ENCODE assay signal across 8 cellular contexts in the genomic region with DNA sequence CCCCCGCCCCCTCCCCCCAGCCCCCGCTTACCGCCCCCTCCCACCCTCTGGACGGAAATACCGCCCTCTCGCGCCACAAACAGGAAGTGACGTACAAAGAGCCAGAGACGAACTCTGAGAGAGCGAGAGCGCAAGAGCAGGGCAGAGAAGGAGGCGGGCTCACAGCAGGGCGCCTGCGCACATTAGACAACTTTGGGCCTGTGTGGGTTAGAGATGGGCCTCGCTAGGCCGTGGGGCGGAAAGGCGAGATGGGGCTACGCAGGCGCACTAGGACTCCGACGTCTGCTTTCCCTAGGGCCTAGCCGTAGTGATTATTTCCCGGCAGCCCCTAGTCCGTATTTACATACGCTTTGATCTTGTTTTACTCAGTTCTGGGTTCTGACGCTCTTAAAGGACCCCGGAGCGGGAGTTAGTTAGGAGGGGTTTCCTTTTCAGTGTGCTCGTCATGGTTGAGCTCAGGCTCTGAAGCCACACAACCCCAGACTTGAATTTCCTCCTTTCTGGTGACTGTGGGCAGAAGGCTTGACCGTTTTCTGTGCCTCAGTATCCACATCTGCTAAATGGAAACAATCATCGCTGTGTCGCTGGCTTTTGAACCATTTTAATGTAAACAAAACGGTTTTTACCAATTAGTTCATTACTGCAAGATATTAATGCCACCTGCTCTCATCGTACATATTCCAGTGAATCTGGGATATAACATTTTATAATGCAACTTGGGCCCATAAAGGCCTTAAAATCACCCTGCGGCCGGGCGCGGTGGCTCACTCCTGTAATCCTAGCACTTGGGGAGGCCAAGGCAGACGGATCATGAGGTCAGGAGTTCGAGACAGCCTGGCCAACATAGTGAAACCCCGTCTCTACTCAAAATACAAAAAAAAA. TPM values are rescaled to one million over a fixed set of nuclear protein-coding genes. Genes with fewer than 3 reads are reported as not detected.
DNase-seq lines count a peak whose midpoint lies in the region; ATAC-seq and TF ChIP-seq lines count a peak whose summit lies in the region.

No MANE protein-coding gene starts in this region.

- peak; percentile 63 for ATAC-seq in GM18499 (IDR thresholded peaks at IDR 0.05; ENCODE audit: insufficient read depth, unreplicated experiment)
- peak; percentile 86 for ATAC-seq in HG02885 (IDR thresholded peaks at IDR 0.05; ENCODE audit: poor library complexity, unreplicated experiment)

- no peak for TF ChIP-seq CTCF in right atrium auricular region (IDR thresholded peaks at IDR 0.05)
- no peak for TF ChIP-seq CTCF in prostate gland (IDR thresholded peaks at IDR 0.05)

- H3K4me3 ChIP-seq in right atrium auricular region (peak overlapping the region; percentile 94 to 97), prostate gland (peak overlapping the region; percentile 92 to 98), urinary bladder (ENCODE audit: low read depth, low read length) (peak overlapping the region; percentile 96)

- peaks cover 7% of the 10 kb centered on the region for H3K36me3 Mint-ChIP-seq in T-helper 1 cell treated with Interleukin-12 subunit alpha and Interleukin-12 subunit beta and Interleukin-4 antibody, amounts not matched to agents 30 μg/mL and 1 μg/mL, for 36 hours (ENCODE audit: low read depth)

- no peaks in the 10 kb centered on the region for H3K9me3 Mint-ChIP-seq in T-helper 1 cell treated with Interleukin-12 subunit alpha and Interleukin-12 subunit beta and Interleukin-4 antibody, amounts not matched to agents 30 μg/mL and 1 μg/mL, for 36 hours

- no peaks in the 10 kb centered on the region for H3K27me3 Mint-ChIP-seq in T-helper 1 cell treated with Interleukin-12 subunit alpha and Interleukin-12 subunit beta and Interleukin-4 antibody, amounts not matched to agents 30 μg/mL and 1 μg/mL, for 36 hours (ENCODE audit: low read depth)

- peaks cover 27% of the 10 kb centered on the region for H3K4me1 Mint-ChIP-seq in T-helper 1 cell treated with Interleukin-12 subunit alpha and Interleukin-12 subunit beta and Interleukin-4 antibody, amounts not matched to agents 30 μg/mL and 1 μg/mL, for 36 hours (ENCODE audit: low read depth)

- H3K27ac Mint-ChIP-seq in T-helper 1 cell treated with Interleukin-12 subunit alpha and Interleukin-12 subunit beta and Interleukin-4 antibody, amounts not matched to agents 30 μg/mL and 1 μg/mL, for 36 hours, result peak overlapping the region; percentile 99

- peak; percentile 99 for DNase-seq in NCI-H1694 (lab: John Stamatoyannopoulos, UW)
- DNase-seq in anterior cingulate cortex (lab: John Stamatoyannopoulos, UW), result peak; percentile 92 to 99 (median 98)
- peak; percentile 99 for DNase-seq in right atrium auricular region (ENCODE audit: low spot score)
- peak; percentile 99 for DNase-seq in prostate gland (ENCODE audit: low spot score)

- H3K4me1 ChIP-seq in right atrium auricular region (peaks cover 0 to 44% of the 10 kb centered on the region in 2 donors), prostate gland (replicated peaks) (peaks cover 4% of the 10 kb centered on the region), urinary bladder (ENCODE audit: insufficient read depth) (no peaks in the 10 kb centered on the region)

- no peaks in the 10 kb centered on the region for H3K27me3 ChIP-seq in right atrium auricular region
- no peaks in the 10 kb centered on the region for H3K27me3 ChIP-seq in prostate gland (replicated peaks; ENCODE audit: insufficient read depth)

- peak overlapping the region; percentile 86 for H3K4me3 Mint-ChIP-seq in T-helper 1 cell treated with Interleukin-12 subunit alpha and Interleukin-12 subunit beta and Interleukin-4 antibody, amounts not matched to agents 30 μg/mL and 1 μg/mL, for 36 hours

- intact Hi-C loops in prostate gland (cut with DNase I), result no loop called here

- TF ChIP-seq POLR2A in prostate gland (IDR thresholded peaks at IDR 0.05), result peak; percentile 65

- peak overlapping the region; percentile 97 to 99 for H3K27ac ChIP-seq in right atrium auricular region
- H3K27ac ChIP-seq in prostate gland, result peak overlapping the region; percentile 96 to 99
- peak overlapping the region; percentile 96 for H3K27ac ChIP-seq in urinary bladder (ENCODE audit: low read depth)

- H3K9me3 ChIP-seq in right atrium auricular region (no peaks in the 10 kb centered on the region), prostate gland (no peaks in the 10 kb centered on the region)

- 11% methylated on average over 41 of the region's 42 CpGs for WGBS in prostate gland
- WGBS in urinary bladder, result 7% methylated on average over 42 of the region's 42 CpGs

- H3K36me3 ChIP-seq in right atrium auricular region, result no peaks in the 10 kb centered on the region
- no peaks in the 10 kb centered on the region for H3K36me3 ChIP-seq in prostate gland
- no peaks in the 10 kb centered on the region for H3K36me3 ChIP-seq in urinary bladder (ENCODE audit: insufficient read depth)

RNA-seq across cellular contexts. Expression of a gene that starts 0.4 kb away (rescaled TPM):
- total RNA-seq in right atrium auricular region (10 to 100 TPM; 63.3 to 76.7 TPM), prostate gland (100 to 1,000 TPM in 1 of 2 donors, 10 to 100 TPM in 1; 95.3 to 171 TPM), urinary bladder (98.9 TPM)
- 90.1 TPM for polyA plus RNA-seq in urinary bladder

RNA-seq across cellular contexts. Expression of a gene that starts 59.1 kb away (rescaled TPM):
- total RNA-seq in right atrium auricular region (not detected), prostate gland (under 1 TPM; 0.82 to 0.85 TPM), urinary bladder (not detected)
- polyA plus RNA-seq in urinary bladder, result 0.19 TPM

Comparison
In these comparisons a context has a peak if more than half of its experiments do, and no peak if none do; other contexts are left out.
1. Peak in every context shown above with its lines: DNase-seq, ATAC-seq, H3K4me3 ChIP-seq and H3K27ac ChIP-seq.